30 cellular contexts compared by ENCODE assay signal in the genomic region with DNA sequence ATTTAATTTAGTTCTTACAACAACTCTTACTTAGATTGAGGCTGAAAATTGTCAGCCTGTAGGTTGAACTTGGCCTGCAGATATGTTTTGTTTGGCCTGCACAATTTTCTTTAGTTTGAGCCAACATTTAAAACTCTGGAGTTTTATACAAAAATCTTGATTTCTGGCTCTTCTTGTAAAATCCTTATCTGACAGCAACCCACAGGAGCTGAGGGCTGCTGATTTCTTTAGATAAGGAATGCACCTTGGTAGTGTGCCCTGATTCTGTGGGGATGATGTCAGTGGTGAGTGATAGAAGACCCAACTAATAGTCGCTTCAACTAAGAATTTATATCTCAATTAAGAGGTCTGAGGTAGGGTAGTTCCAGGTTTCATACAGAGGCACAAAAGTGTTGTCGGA. TPM values are rescaled to one million over a fixed set of nuclear protein-coding genes. Genes with fewer than 3 reads are reported as not detected.
DNase-seq lines count a peak whose midpoint lies in the region; ATAC-seq and TF ChIP-seq lines count a peak whose summit lies in the region.
"Had no signal": no experiment of that assay in that cellular context is flagged by ENCODE, and none has a peak within 500 bp of the region (broad histone marks: within the 10 kb centered on the region; RNA-seq: fewer than 3 reads in every experiment).

No MANE protein-coding gene starts in this region.

- H3K9me2 ChIP-seq in PC-3 (replicated peaks; ENCODE audit: low read length): no peaks in the 10 kb centered on the region

- H2BK12ac ChIP-seq in mesenchymal stem cell (ENCODE audit: low read length in 2 of 2): no peak overlapping the region

- DNase-seq in Daoy (ENCODE audit: low read depth): peak; percentile 16
- DNase-seq in PC-3: no peak
- DNase-seq in chondrocyte (ENCODE audit: low spot score): no peak
- no peak for DNase-seq in mesenchymal stem cell
- DNase-seq in NOMO-1 (lab: John Stamatoyannopoulos, UW; ENCODE audit: unreplicated experiment in 2 of 2): no peak
- no peak for DNase-seq in stimulated activated CD4-positive, alpha-beta T cell treated with anti-CD3 and anti-CD28 coated beads, Interleukin-4, amount 100 ng/mL, for 1 hour
- DNase-seq in MV-4-11 (lab: John Stamatoyannopoulos, UW): no peak
- DNase-seq in activated T-cell treated with anti-CD3 and anti-CD28 coated beads, Interleukin-2, amount 50 U/mL, for 24 hours: no peak
- DNase-seq: ACHN; activated CD4-positive, alpha-beta T cell treated with anti-CD3 and anti-CD28 coated beads, Interleukin-2, amount 10 ng/mL, durations not matched to agents 24 days and 14 days; activated effector memory CD4-positive, alpha-beta T cell treated with Interleukin-2 at 50 U/mL for 16 hours; CD8-positive, alpha-beta memory T cell; cerebellar nuclear complex; head of caudate nucleus; left ventricle myocardium inferior; NCI-H1048; NCI-H1694; NCI-H774; posterior cingulate gyrus; right cardiac atrium; SJCRH30; spleen; stimulated activated CD4-positive, alpha-beta T cell treated with anti-CD3 and anti-CD28 coated beads, Interleukin-2, amount 100 ng/mL, for 24 hours; stimulated activated CD8-positive, alpha-beta memory T cell treated with anti-CD3 and anti-CD28 coated beads, Interleukin-4, amount 100 ng/mL, for 48 hours; stimulated activated naive CD8-positive, alpha-beta T cell treated with anti-CD3 and anti-CD28 coated beads, Interleukin-15, amount 100 ng/mL, for 72 hours; T-helper 1 cell had no signal

- no peak overlapping the region for H2AK5ac ChIP-seq in mesenchymal stem cell (ENCODE audit: low read length, severe bottlenecking)

- H3K9me3 ChIP-seq in PC-3 (ENCODE audit: low read length): no peaks in the 10 kb centered on the region
- H3K9me3 ChIP-seq in mesenchymal stem cell (ENCODE audit: control insufficient read depth, low read length): peaks cover 6% of the 10 kb centered on the region
- H3K9me3 ChIP-seq: SJCRH30, spleen had no signal

- H3K4me3 ChIP-seq in PC-3 (ENCODE audit: low read length) (no peak overlapping the region), mesenchymal stem cell (ENCODE audit: insufficient read depth in 1 of 2, low read depth in 1 of 2, low read length in 2 of 2) (peak overlapping the region in 1 of 2 experiments; percentile 3)
- H3K4me3 ChIP-seq: left ventricle myocardium inferior, SJCRH30, spleen had no signal

- no peaks in the 10 kb centered on the region for H3K79me2 ChIP-seq in PC-3 (ENCODE audit: low read length)

- H3K27me3 Mint-ChIP-seq in chondrocyte (ENCODE audit: low read depth): no peaks in the 10 kb centered on the region
- H3K27me3 Mint-ChIP-seq in activated T-cell treated with anti-CD3 and anti-CD28 coated beads, Interleukin-2, amount 50 U/mL, for 24 hours: no peaks in the 10 kb centered on the region
- H3K27me3 Mint-ChIP-seq: activated naive CD8-positive, alpha-beta T cell; brain; stimulated activated naive CD8-positive, alpha-beta T cell treated with anti-CD3 and anti-CD28 coated beads, Interleukin-15, amount 100 ng/mL, for 72 hours had no signal

- H3K27ac Mint-ChIP-seq in chondrocyte (ENCODE audit: unreplicated experiment): peak overlapping the region; percentile 78
- H3K27ac Mint-ChIP-seq in activated T-cell treated with anti-CD3 and anti-CD28 coated beads, Interleukin-2, amount 50 U/mL, for 24 hours: no peak overlapping the region
- H3K27ac Mint-ChIP-seq: activated CD4-positive, alpha-beta T cell treated with anti-CD3 and anti-CD28 coated beads, Interleukin-2, amount 10 ng/mL, durations not matched to agents 24 days and 14 days; activated naive CD8-positive, alpha-beta T cell; brain; CD8-positive, alpha-beta memory T cell; stimulated activated naive CD8-positive, alpha-beta T cell treated with anti-CD3 and anti-CD28 coated beads, Interleukin-15, amount 100 ng/mL, for 72 hours; WTC11 had no signal

- H3K27me3 ChIP-seq in PC-3 (ENCODE audit: low read length) (no peaks in the 10 kb centered on the region), mesenchymal stem cell (ENCODE audit: control insufficient read depth in 1 of 2, insufficient read depth in 1 of 2, low read length in 2 of 2) (no peaks in the 10 kb centered on the region)
- H3K27me3 ChIP-seq: SJCRH30, spleen had no signal

- no peaks in the 10 kb centered on the region for H3K36me3 ChIP-seq in PC-3 (ENCODE audit: low read depth, low read length)
- no peaks in the 10 kb centered on the region for H3K36me3 ChIP-seq in mesenchymal stem cell (ENCODE audit: control insufficient read depth in 1 of 2, insufficient read depth in 2 of 2, low read depth in 1 of 2, low read length in 2 of 2)
- H3K36me3 ChIP-seq: left ventricle myocardium inferior, SJCRH30, spleen had no signal

- peaks cover 36% of the 10 kb centered on the region for H3K4me1 Mint-ChIP-seq in chondrocyte (ENCODE audit: low read depth)
- peaks cover 7% of the 10 kb centered on the region for H3K4me1 Mint-ChIP-seq in activated T-cell treated with anti-CD3 and anti-CD28 coated beads, Interleukin-2, amount 50 U/mL, for 24 hours (ENCODE audit: low read depth)
- H3K4me1 Mint-ChIP-seq: brain; CD8-positive, alpha-beta memory T cell had no signal

- no peak overlapping the region for H2BK120ac ChIP-seq in mesenchymal stem cell (ENCODE audit: low read depth, low read length)

- H3K4me3 Mint-ChIP-seq in chondrocyte (ENCODE audit: unreplicated experiment): no peak overlapping the region
- H3K4me3 Mint-ChIP-seq in activated T-cell treated with anti-CD3 and anti-CD28 coated beads, Interleukin-2, amount 50 U/mL, for 24 hours: no peak overlapping the region
- H3K4me3 Mint-ChIP-seq: activated CD4-positive, alpha-beta T cell treated with anti-CD3 and anti-CD28 coated beads, Interleukin-2, amount 10 ng/mL, durations not matched to agents 24 days and 14 days; activated naive CD8-positive, alpha-beta T cell; brain; CD8-positive, alpha-beta memory T cell; stimulated activated naive CD8-positive, alpha-beta T cell treated with anti-CD3 and anti-CD28 coated beads, Interleukin-15, amount 100 ng/mL, for 72 hours; WTC11 had no signal

- intact Hi-C loops in PC-3 (cut with micrococcal nuclease): loop anchor here (10.0 kb wide), 1 partner anchor 53 kb away; a partner anchor contains a TSS

- BruUV-seq in PC-3 (replicated peaks; lab: Mats Ljungman, UMichigan): no TSS peak

- no peak for TF ChIP-seq CTCF in PC-3 (conservative IDR thresholded peaks at IDR 0.05; ENCODE audit: low read depth, low read length)
- no peak for TF ChIP-seq CTCF in chondrocyte (IDR thresholded peaks at IDR 0.05)

- no peak overlapping the region for H3K4me2 ChIP-seq in PC-3 (ENCODE audit: low read length)
- no peak overlapping the region for H3K4me2 ChIP-seq in mesenchymal stem cell (ENCODE audit: low read length, poor library complexity, severe bottlenecking)

- CTCF ChIA-PET in PC-3 (lab: Charles Lee): no interaction called here

- H4K91ac ChIP-seq in mesenchymal stem cell (ENCODE audit: low read length): no peak overlapping the region

- 100% methylated on average over 1 of the region's 2 CpGs for WGBS in mesenchymal stem cell

- no peak overlapping the region for H2AFZ ChIP-seq in PC-3 (ENCODE audit: low read length)
- H2AFZ ChIP-seq in mesenchymal stem cell (ENCODE audit: low read depth, low read length): no peak overlapping the region

- H3K9ac ChIP-seq in PC-3 (ENCODE audit: low read length): no peak overlapping the region
- H3K9ac ChIP-seq in mesenchymal stem cell (ENCODE audit: low read length): peak overlapping the region; percentile 6

- H4K20me1 ChIP-seq in PC-3 (ENCODE audit: low read length): no peaks in the 10 kb centered on the region

- H4K8ac ChIP-seq in mesenchymal stem cell (ENCODE audit: low read length): no peak overlapping the region

- H3K9me3 Mint-ChIP-seq in chondrocyte (ENCODE audit: low read depth): no peaks in the 10 kb centered on the region
- no peaks in the 10 kb centered on the region for H3K9me3 Mint-ChIP-seq in activated T-cell treated with anti-CD3 and anti-CD28 coated beads, Interleukin-2, amount 50 U/mL, for 24 hours

- no peak for ATAC-seq in PC-3
- ATAC-seq: HCT116; stimulated activated naive CD8-positive, alpha-beta T cell treated with anti-CD3 and anti-CD28 coated beads, Interleukin-15, amount 100 ng/mL, for 72 hours; WTC11 had no signal

- peaks cover 5% of the 10 kb centered on the region for H3F3A ChIP-seq in PC-3 (ENCODE audit: low read length, unreplicated experiment)

- H3K4ac ChIP-seq in mesenchymal stem cell (ENCODE audit: low read depth in 1 of 2, low read length in 2 of 2): no peak overlapping the region

- no peak overlapping the region for H2BK15ac ChIP-seq in mesenchymal stem cell (ENCODE audit: low read depth, poor library complexity, severe bottlenecking)

- H3K27ac ChIP-seq in PC-3 (ENCODE audit: low read length) (0 out of 2 replicates have a peak overlapping the region, but pooled peaks have one; percentile 2), mesenchymal stem cell (ENCODE audit: low read length, poor library complexity, severe bottlenecking) (no peak overlapping the region)
- H3K27ac ChIP-seq: left ventricle myocardium inferior, SJCRH30, spleen had no signal

- H3K18ac ChIP-seq in mesenchymal stem cell (ENCODE audit: low read depth in 1 of 2, low read length in 2 of 2): no peak overlapping the region

- POLR2A ChIA-PET in PC-3 (lab: Charles Lee; ENCODE audit: unreplicated experiment): no interaction called here

- H3K36me3 Mint-ChIP-seq in chondrocyte (ENCODE audit: low read depth): no peaks in the 10 kb centered on the region
- H3K36me3 Mint-ChIP-seq in activated T-cell treated with anti-CD3 and anti-CD28 coated beads, Interleukin-2, amount 50 U/mL, for 24 hours (ENCODE audit: low read depth): no peaks in the 10 kb centered on the region
- H3K36me3 Mint-ChIP-seq: activated naive CD8-positive, alpha-beta T cell; brain; CD8-positive, alpha-beta memory T cell had no signal

- H2BK5ac ChIP-seq in mesenchymal stem cell (ENCODE audit: low read depth, low read length, poor library complexity, severe bottlenecking): no peak overlapping the region

- no peaks in the 10 kb centered on the region for H3K79me1 ChIP-seq in mesenchymal stem cell (replicated peaks; ENCODE audit: low read length, poor library complexity, severe bottlenecking)

- H3K23ac ChIP-seq in mesenchymal stem cell (ENCODE audit: low read length in 2 of 2): no peak overlapping the region

- no peak overlapping the region for H3K14ac ChIP-seq in mesenchymal stem cell (ENCODE audit: low read length in 2 of 2)

- peaks cover 39% of the 10 kb centered on the region for H3K4me1 ChIP-seq in PC-3 (ENCODE audit: insufficient read depth, low read length)
- peaks cover 3% of the 10 kb centered on the region for H3K4me1 ChIP-seq in mesenchymal stem cell (ENCODE audit: control insufficient read depth, insufficient read depth, low read depth, low read length)
- H3K4me1 ChIP-seq: left ventricle myocardium inferior, SJCRH30, spleen had no signal

RNA-seq across cellular contexts. Expression of a gene that starts 49.5 kb away (rescaled TPM):
- 20.2 and 38.9 TPM in 2 replicates for total RNA-seq in Daoy (2014; rRNA removed; shearing (Covaris generic))
- total RNA-seq in PC-3 (2014; rRNA removed) (28.9 and 43.1 TPM in 2 replicates), chondrocyte (2.9 to 8.8 TPM (median 4.9 TPM) in 3 replicates)
- polyA plus RNA-seq in mesenchymal stem cell (2013, experiment 1 of 2): 3.9 TPM
- polyA plus RNA-seq in mesenchymal stem cell (2013, experiment 2 of 2): 3.0 TPM

RNA-seq across cellular contexts. Expression of a gene that starts 55.2 kb away (rescaled TPM):
- 12.6 and 16.9 TPM in 2 replicates for total RNA-seq in Daoy (2014; rRNA removed; shearing (Covaris generic))
- total RNA-seq in PC-3 (2014; rRNA removed) (11.4 and 12.5 TPM in 2 replicates), chondrocyte (9.1 to 12.6 TPM (median 9.8 TPM) in 3 replicates)
- 9.1 TPM for polyA plus RNA-seq in mesenchymal stem cell (2013, experiment 1 of 2)
- 8.8 TPM for polyA plus RNA-seq in mesenchymal stem cell (2013, experiment 2 of 2)
